In the genomic region with DNA sequence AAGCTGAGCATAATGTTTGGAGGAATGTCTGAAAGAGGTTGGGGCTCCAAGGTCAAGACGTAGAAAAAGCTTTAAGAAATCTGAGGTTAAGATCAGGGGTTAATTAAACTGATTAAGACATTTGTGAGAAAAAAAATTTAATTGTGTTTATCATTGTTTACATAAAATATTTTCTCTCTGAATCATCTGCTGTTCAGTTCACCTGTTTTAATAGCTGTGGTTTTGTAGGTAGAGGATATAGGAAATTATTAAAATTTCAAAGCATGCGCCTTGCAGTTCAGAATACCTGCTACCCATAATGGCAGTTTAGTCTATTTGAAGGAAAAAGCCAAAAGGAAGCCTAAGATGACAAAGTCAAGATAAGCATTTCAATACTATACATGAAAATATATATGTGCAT, we compare ENCODE assay signal across 1 cellular context.
TF ChIP-seq lines count a peak whose summit lies in the region.

No MANE protein-coding gene starts in this region.

TF ChIP-seq in GM23338, 12 proteins besides CTCF, POLR2A, EP300 and RAD21 (continued from another document):
- TF ChIP-seq, protein P1, sequence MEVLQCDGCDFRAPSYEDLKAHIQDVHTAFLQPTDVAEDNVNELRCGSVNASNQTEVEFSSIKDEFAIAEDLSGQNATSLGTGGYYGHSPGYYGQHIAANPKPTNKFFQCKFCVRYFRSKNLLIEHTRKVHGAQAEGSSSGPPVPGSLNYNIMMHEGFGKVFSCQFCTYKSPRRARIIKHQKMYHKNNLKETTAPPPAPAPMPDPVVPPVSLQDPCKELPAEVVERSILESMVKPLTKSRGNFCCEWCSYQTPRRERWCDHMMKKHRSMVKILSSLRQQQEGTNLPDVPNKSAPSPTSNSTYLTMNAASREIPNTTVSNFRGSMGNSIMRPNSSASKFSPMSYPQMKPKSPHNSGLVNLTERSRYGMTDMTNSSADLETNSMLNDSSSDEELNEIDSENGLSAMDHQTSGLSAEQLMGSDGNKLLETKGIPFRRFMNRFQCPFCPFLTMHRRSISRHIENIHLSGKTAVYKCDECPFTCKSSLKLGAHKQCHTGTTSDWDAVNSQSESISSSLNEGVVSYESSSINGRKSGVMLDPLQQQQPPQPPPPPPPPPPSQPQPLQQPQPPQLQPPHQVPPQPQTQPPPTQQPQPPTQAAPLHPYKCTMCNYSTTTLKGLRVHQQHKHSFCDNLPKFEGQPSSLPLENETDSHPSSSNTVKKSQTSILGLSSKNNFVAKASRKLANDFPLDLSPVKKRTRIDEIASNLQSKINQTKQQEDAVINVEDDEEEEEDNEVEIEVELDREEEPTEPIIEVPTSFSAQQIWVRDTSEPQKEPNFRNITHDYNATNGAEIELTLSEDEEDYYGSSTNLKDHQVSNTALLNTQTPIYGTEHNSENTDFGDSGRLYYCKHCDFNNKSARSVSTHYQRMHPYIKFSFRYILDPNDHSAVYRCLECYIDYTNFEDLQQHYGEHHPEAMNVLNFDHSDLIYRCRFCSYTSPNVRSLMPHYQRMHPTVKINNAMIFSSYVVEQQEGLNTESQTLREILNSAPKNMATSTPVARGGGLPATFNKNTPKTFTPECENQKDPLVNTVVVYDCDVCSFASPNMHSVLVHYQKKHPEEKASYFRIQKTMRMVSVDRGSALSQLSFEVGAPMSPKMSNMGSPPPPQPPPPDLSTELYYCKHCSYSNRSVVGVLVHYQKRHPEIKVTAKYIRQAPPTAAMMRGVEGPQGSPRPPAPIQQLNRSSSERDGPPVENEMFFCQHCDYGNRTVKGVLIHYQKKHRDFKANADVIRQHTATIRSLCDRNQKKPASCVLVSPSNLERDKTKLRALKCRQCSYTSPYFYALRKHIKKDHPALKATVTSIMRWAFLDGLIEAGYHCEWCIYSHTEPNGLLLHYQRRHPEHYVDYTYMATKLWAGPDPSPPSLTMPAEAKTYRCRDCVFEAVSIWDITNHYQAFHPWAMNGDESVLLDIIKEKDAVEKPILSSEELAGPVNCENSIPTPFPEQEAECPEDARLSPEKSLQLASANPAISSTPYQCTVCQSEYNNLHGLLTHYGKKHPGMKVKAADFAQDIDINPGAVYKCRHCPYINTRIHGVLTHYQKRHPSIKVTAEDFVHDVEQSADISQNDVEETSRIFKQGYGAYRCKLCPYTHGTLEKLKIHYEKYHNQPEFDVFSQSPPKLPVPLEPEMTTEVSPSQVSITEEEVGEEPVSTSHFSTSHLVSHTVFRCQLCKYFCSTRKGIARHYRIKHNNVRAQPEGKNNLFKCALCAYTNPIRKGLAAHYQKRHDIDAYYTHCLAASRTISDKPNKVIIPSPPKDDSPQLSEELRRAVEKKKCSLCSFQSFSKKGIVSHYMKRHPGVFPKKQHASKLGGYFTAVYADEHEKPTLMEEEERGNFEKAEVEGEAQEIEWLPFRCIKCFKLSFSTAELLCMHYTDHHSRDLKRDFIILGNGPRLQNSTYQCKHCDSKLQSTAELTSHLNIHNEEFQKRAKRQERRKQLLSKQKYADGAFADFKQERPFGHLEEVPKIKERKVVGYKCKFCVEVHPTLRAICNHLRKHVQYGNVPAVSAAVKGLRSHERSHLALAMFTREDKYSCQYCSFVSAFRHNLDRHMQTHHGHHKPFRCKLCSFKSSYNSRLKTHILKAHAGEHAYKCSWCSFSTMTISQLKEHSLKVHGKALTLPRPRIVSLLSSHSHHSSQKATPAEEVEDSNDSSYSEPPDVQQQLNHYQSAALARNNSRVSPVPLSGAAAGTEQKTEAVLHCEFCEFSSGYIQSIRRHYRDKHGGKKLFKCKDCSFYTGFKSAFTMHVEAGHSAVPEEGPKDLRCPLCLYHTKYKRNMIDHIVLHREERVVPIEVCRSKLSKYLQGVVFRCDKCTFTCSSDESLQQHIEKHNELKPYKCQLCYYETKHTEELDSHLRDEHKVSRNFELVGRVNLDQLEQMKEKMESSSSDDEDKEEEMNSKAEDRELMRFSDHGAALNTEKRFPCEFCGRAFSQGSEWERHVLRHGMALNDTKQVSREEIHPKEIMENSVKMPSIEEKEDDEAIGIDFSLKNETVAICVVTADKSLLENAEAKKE (CRISPR knock-in tag; IDR thresholded peaks at IDR 0.05): no peak
- TF ChIP-seq STAT1 (IDR thresholded peaks at IDR 0.05; ENCODE audit: unreplicated experiment) (no peak), NANOG (IDR thresholded peaks at IDR 0.05; ENCODE audit: borderline replicate concordance) (no peak), ZNF331 (CRISPR knock-in tag; IDR thresholded peaks at IDR 0.05; ENCODE audit: low read depth) (no peak), POLR2AphosphoS5 (IDR thresholded peaks at IDR 0.05; ENCODE audit: low read depth) (no peak), CREB1 (CRISPR knock-in tag; IDR thresholded peaks at IDR 0.05; ENCODE audit: low read depth) (no peak), JUNB (IDR thresholded peaks at IDR 0.05; ENCODE audit: unreplicated experiment) (no peak), EZH2 (IDR thresholded peaks at IDR 0.05; ENCODE audit: low read depth, unreplicated experiment) (no peak)
- TF ChIP-seq, protein P2, sequence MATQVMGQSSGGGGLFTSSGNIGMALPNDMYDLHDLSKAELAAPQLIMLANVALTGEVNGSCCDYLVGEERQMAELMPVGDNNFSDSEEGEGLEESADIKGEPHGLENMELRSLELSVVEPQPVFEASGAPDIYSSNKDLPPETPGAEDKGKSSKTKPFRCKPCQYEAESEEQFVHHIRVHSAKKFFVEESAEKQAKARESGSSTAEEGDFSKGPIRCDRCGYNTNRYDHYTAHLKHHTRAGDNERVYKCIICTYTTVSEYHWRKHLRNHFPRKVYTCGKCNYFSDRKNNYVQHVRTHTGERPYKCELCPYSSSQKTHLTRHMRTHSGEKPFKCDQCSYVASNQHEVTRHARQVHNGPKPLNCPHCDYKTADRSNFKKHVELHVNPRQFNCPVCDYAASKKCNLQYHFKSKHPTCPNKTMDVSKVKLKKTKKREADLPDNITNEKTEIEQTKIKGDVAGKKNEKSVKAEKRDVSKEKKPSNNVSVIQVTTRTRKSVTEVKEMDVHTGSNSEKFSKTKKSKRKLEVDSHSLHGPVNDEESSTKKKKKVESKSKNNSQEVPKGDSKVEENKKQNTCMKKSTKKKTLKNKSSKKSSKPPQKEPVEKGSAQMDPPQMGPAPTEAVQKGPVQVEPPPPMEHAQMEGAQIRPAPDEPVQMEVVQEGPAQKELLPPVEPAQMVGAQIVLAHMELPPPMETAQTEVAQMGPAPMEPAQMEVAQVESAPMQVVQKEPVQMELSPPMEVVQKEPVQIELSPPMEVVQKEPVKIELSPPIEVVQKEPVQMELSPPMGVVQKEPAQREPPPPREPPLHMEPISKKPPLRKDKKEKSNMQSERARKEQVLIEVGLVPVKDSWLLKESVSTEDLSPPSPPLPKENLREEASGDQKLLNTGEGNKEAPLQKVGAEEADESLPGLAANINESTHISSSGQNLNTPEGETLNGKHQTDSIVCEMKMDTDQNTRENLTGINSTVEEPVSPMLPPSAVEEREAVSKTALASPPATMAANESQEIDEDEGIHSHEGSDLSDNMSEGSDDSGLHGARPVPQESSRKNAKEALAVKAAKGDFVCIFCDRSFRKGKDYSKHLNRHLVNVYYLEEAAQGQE (IDR thresholded peaks at IDR 0.05; ENCODE audit: unreplicated experiment): no peak
- TF ChIP-seq, protein P3, sequence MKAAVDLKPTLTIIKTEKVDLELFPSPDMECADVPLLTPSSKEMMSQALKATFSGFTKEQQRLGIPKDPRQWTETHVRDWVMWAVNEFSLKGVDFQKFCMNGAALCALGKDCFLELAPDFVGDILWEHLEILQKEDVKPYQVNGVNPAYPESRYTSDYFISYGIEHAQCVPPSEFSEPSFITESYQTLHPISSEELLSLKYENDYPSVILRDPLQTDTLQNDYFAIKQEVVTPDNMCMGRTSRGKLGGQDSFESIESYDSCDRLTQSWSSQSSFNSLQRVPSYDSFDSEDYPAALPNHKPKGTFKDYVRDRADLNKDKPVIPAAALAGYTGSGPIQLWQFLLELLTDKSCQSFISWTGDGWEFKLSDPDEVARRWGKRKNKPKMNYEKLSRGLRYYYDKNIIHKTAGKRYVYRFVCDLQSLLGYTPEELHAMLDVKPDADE (IDR thresholded peaks at IDR 0.05): no peak
TF ChIP-seq in GM23338: peak in this region for 0.
